ENCODE assay signal across 1 cellular context in the genomic region with DNA sequence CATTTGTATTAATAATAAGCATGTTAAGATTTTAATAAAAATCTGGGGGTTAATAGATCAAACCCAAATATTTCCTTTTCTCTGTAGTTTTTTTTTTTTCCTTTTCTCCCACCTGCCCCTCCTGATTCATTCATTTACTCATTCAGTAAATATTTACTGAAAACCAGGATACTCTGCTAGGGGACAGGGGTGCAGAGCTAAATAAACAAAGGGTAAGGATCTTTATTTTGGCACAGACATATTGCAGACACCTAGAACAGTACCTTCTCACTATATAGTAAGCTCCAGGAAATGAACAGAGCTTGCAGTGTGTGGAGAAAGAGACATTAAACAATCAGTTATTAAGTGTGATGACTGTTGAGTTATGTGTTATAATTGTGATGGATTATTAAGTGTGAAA.
TF ChIP-seq lines count a peak whose summit lies in the region.

No MANE protein-coding gene starts in this region.

TF ChIP-seq in GM23338, 12 proteins besides CTCF, POLR2A, EP300 and RAD21 (continued from another document):
- no peak for TF ChIP-seq JUNB (IDR thresholded peaks at IDR 0.05; ENCODE audit: unreplicated experiment)
- TF ChIP-seq CREB1 (CRISPR knock-in tag; IDR thresholded peaks at IDR 0.05; ENCODE audit: low read depth), result no peak
- TF ChIP-seq ZNF331 (CRISPR knock-in tag; IDR thresholded peaks at IDR 0.05; ENCODE audit: low read depth), result no peak
- TF ChIP-seq POLR2AphosphoS5 (IDR thresholded peaks at IDR 0.05; ENCODE audit: low read depth), result no peak
- TF ChIP-seq, protein P1, sequence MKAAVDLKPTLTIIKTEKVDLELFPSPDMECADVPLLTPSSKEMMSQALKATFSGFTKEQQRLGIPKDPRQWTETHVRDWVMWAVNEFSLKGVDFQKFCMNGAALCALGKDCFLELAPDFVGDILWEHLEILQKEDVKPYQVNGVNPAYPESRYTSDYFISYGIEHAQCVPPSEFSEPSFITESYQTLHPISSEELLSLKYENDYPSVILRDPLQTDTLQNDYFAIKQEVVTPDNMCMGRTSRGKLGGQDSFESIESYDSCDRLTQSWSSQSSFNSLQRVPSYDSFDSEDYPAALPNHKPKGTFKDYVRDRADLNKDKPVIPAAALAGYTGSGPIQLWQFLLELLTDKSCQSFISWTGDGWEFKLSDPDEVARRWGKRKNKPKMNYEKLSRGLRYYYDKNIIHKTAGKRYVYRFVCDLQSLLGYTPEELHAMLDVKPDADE (IDR thresholded peaks at IDR 0.05), result no peak
